In the genomic region with DNA sequence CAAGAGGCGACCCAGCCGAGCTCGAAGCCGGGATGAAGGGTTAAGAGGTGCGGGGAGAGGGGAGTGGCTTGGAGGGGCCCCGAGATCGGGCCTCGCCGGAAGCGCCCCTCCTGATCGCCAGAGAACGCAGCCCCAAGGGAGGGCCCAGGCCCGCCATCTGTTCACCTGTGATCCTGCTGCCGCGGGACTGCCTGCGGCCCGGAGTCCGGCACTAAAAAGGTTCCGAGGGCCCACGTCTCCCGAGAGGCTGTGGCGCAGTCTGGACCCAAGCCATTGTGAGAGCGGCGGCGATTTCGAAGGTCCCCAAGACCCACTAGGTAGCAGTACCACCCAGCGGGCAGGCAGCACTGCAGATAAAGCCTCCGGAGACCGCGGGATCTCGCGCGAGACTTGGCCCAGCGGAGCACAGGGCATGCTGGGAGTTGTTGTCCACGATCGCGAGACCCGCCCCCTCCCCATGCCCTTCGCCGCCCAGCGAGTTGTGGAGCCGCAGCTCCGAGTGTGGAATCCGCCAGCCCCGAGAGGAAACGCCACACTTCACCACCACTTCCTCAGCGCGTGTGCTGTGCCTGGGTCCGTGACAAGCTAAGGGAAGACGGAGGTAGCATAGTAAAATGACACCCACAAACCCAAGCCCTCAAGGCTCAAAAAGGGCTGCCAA, we compare ENCODE assay signal across 1 cellular context.
TF ChIP-seq lines count a peak whose summit lies in the region.

A gene with protein sequence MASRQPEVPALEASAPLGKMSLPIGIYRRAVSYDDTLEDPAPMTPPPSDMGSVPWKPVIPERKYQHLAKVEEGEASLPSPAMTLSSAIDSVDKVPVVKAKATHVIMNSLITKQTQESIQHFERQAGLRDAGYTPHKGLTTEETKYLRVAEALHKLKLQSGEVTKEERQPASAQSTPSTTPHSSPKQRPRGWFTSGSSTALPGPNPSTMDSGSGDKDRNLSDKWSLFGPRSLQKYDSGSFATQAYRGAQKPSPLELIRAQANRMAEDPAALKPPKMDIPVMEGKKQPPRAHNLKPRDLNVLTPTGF (minus strand): TSS at position 328 of the 661 bp plus-strand sequence. CDS start 2,256 bp downstream, outside the sequence.

TF ChIP-seq in IMR-90, 13 proteins besides CTCF, POLR2A, EP300 and RAD21 (continued from another document):
- TF ChIP-seq MXI1 (IDR thresholded peaks at IDR 0.05; ENCODE audit: borderline replicate concordance, low read depth, low read length), result peak; percentile 87
- TF ChIP-seq CEBPB (IDR thresholded peaks at IDR 0.05; ENCODE audit: low read depth, low read length), result no peak
- no peak for TF ChIP-seq ELK1 (IDR thresholded peaks at IDR 0.05; ENCODE audit: borderline replicate concordance, low read depth, low read length)
- no peak for TF ChIP-seq RCOR1 (IDR thresholded peaks at IDR 0.05; ENCODE audit: insufficient replicate concordance, low read length)
- TF ChIP-seq NFE2L2 (IDR thresholded peaks at IDR 0.05; ENCODE audit: low read depth, low read length), result no peak
- TF ChIP-seq BHLHE40 (IDR thresholded peaks at IDR 0.05; ENCODE audit: low read depth, low read length), result no peak
